Comparison of ENCODE assay signal across 8 cellular contexts in genomic region chr19:34676697-34677385, GRCh38. TPM values are rescaled to one million over a fixed set of nuclear protein-coding genes. Genes with fewer than 3 reads are reported as not detected.
DNase-seq lines count a peak whose midpoint lies in the region; ATAC-seq and FAIRE-seq lines count a peak whose summit lies in the region.

A gene with protein sequence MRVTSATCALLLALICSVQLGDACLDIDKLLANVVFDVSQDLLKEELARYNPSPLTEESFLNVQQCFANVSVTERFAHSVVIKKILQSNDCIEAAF (minus strand): TSS chr19:34677159. CDS start chr19:34594563, 82,596 bp downstream.

- H3K9me3 Mint-ChIP-seq in activated T-cell treated with anti-CD3 and anti-CD28 coated beads, Interleukin-2, amount 50 U/mL, for 72 hours: peaks cover 8 to 9% of the 10 kb centered on the region in 2 donors

- no peaks in the 10 kb centered on the region for H3K27me3 Mint-ChIP-seq in activated T-cell treated with anti-CD3 and anti-CD28 coated beads, Interleukin-2, amount 50 U/mL, for 72 hours (ENCODE audit: low read depth)

- peaks cover 27 to 43% of the 10 kb centered on the region in 2 donors for H3K36me3 Mint-ChIP-seq in activated T-cell treated with anti-CD3 and anti-CD28 coated beads, Interleukin-2, amount 50 U/mL, for 72 hours (ENCODE audit: insufficient read depth in 2 of 2)

- peak; percentile 11 for ATAC-seq in GM19468 (IDR thresholded peaks at IDR 0.05; ENCODE audit: extremely low read depth, unreplicated experiment)
- peak; percentile 40 for ATAC-seq in HG03571 (IDR thresholded peaks at IDR 0.05; ENCODE audit: unreplicated experiment)
- ATAC-seq in activated T-cell treated with anti-CD3 and anti-CD28 coated beads, Interleukin-2, amount 50 U/mL, for 72 hours (replicated peaks in 1 of 2): peak; percentile 72 to 75

- peak within 1 kb of the TSS; percentile 98 to 99 for H3K4me3 Mint-ChIP-seq in activated T-cell treated with anti-CD3 and anti-CD28 coated beads, Interleukin-2, amount 50 U/mL, for 72 hours

- H3K27ac Mint-ChIP-seq in activated T-cell treated with anti-CD3 and anti-CD28 coated beads, Interleukin-2, amount 50 U/mL, for 72 hours: peak within 1 kb of the TSS; percentile 100

- peaks cover 32% of the 10 kb centered on the region for H3K4me1 Mint-ChIP-seq in activated T-cell treated with anti-CD3 and anti-CD28 coated beads, Interleukin-2, amount 50 U/mL, for 72 hours (ENCODE audit: low read depth)

- no peak for FAIRE-seq in frontal cortex (lab: Jason Lieb, UNC)

- DNase-seq in DMS 273 treated with DMSO at 0.1 percent for 48 hours (lab: John Stamatoyannopoulos, UW) (peak; percentile 86), NCI-H82 (lab: John Stamatoyannopoulos, UW) (peak; percentile 79), frontal cortex (ENCODE audit: low spot score in 2 of 2) (peak; percentile 66 to 77), nucleus accumbens (lab: John Stamatoyannopoulos, UW) (peak in 46 of 56 donors; percentile 74 to 98 (median 92)), mesenteric fat pad (ENCODE audit: low spot score) (no peak)
- peak in 1 of 2 donors; percentile 79 for DNase-seq in activated T-cell treated with anti-CD3 and anti-CD28 coated beads, Interleukin-2, amount 50 U/mL, for 72 hours

RNA-seq across cellular contexts. Expression of the gene that starts here (rescaled TPM):
- total RNA-seq in activated T-cell treated with anti-CD3 and anti-CD28 coated beads, Interleukin-2, amount 50 U/mL, for 72 hours: 1 to 10 TPM; 1.4 to 1.6 TPM
- total RNA-seq in frontal cortex (0.41 TPM), mesenteric fat pad (0.77 TPM)

Comparison
In these comparisons a context has a peak if more than half of its experiments do, and no peak if none do; other contexts are left out.
1. Peak in DNase-seq in frontal cortex; RNA of the gene not detected or under 1 TPM.
2. ATAC-seq: peak in every context shown above with its lines; median percentile 74 in activated T-cell treated with anti-CD3 and anti-CD28 coated beads, Interleukin-2, amount 50 U/mL, for 72 hours; 40 in HG03571; 11 in GM19468.